In the genomic region with DNA sequence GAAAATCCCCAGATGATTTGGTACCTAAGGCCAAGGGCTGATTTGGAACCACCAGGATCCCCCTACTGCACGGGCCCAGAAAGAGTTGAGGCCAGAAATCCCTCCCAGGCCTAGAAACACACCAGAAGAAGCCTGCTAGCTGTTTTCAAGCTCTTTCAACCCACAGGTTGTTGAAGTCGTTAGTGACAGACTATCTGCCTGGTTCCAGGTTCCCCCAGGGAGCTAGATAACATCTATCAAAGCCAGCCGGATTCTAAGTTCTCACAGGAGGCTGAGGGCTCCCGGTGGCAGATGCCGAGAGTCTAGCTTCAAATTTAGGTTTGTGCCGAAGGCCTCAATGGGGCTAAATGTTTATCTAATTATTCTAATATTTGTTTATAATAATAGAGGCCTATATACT, we compare ENCODE assay signal across 31 cellular contexts.
"Had no signal": no experiment of that assay in that cellular context is flagged by ENCODE, and none has a peak within 500 bp of the region (broad histone marks: within the 10 kb centered on the region; RNA-seq: fewer than 3 reads in every experiment).

No MANE protein-coding gene starts in this region.

- H3K27ac ChIP-seq: adrenal gland, body of pancreas, cardiac muscle cell, colonic mucosa, epithelial cell of prostate, gastrocnemius medialis, ovary, prostate gland, upper lobe of left lung, vagina, WERI-Rb-1 had no signal

- H3K9me3 ChIP-seq: adrenal gland, body of pancreas, colonic mucosa, gastrocnemius medialis, ovary, prostate gland, upper lobe of left lung, vagina had no signal

- DNase-seq: activated CD4-positive, alpha-beta memory T cell treated with anti-CD3 and anti-CD28 coated beads for 36 hours; activated CD4-positive, alpha-beta T cell treated with anti-CD3 and anti-CD28 coated beads, Interleukin-2, amount 10 ng/mL, durations not matched to agents 24 days and 14 days; activated CD4-positive, CD25-positive, alpha-beta regulatory T cell treated with anti-CD3 and anti-CD28 coated beads, Interleukin-2, amount 50 U/mL, for 72 hours; activated CD8-positive, alpha-beta memory T cell treated with anti-CD3 and anti-CD28 coated beads, Interleukin-2, amount 50 U/mL, for 4 hours; activated effector memory CD4-positive, alpha-beta T cell treated with anti-CD3 and anti-CD28 coated beads, Interleukin-2, amount 50 U/mL, for 16 hours; activated naive CD4-positive, alpha-beta T cell treated with anti-CD3 and anti-CD28 coated beads for 36 hours; activated naive CD8-positive, alpha-beta T cell treated with anti-CD3 and anti-CD28 coated beads for 36 hours; activated T-cell treated with anti-CD3 and anti-CD28 coated beads, Interleukin-2, amount 50 U/mL, for 1 hour; adrenal gland; aorta; body of pancreas; cerebellar nuclear complex; colonic mucosa; effector CD8-positive, alpha-beta T cell; gastrocnemius medialis; glutamatergic neuron; left cardiac atrium; midbrain; naive thymus-derived CD4-positive, alpha-beta T cell; ovary; retina; stimulated activated CD4-positive, alpha-beta T cell treated with anti-CD3 and anti-CD28 coated beads, Interleukin-12 subunit alpha, Interleukin-12 subunit beta, amount 100 ng/mL, for 4 hours; stimulated activated CD4-positive, alpha-beta T cell treated with anti-CD3 and anti-CD28 coated beads, Interleukin-4, amount 100 ng/mL, for 1 hour; upper lobe of left lung; WERI-Rb-1 had no signal

- H3K27me3 ChIP-seq: body of pancreas, cardiac muscle cell, colonic mucosa, gastrocnemius medialis, ovary, upper lobe of left lung, vagina had no signal

- H3K4me3 ChIP-seq: adrenal gland, body of pancreas, cardiac muscle cell, colonic mucosa, gastrocnemius medialis, ovary, prostate gland, skin epidermis, upper lobe of left lung, vagina had no signal

- ATAC-seq: body of pancreas; gastrocnemius medialis; left cardiac atrium; naive thymus-derived CD4-positive, alpha-beta T cell; sciatic nerve had no signal

- H3K4me1 ChIP-seq: adrenal gland, body of pancreas, colonic mucosa, gastrocnemius medialis, prostate gland, vagina had no signal

- H3K36me3 ChIP-seq: adrenal gland, cardiac muscle cell, colonic mucosa, gastrocnemius medialis, ovary, prostate gland, upper lobe of left lung, vagina, WERI-Rb-1 had no signal
